ENCODE assay signal across 14 cellular contexts in genomic region chr6:93644611-93645010, GRCh38.
DNase-seq lines count a peak whose midpoint lies in the region; ATAC-seq lines count a peak whose summit lies in the region.
"Had no signal": no experiment of that assay in that cellular context is flagged by ENCODE, and none has a peak within 500 bp of the region (broad histone marks: within the 10 kb centered on the region; RNA-seq: fewer than 3 reads in every experiment).

No MANE protein-coding gene starts in this region.

- no peak for ATAC-seq in HG03571 (IDR thresholded peaks at IDR 0.05; ENCODE audit: unreplicated experiment)
- ATAC-seq: T-cell had no signal

- DNase-seq in DMS53 treated with DMSO at 0.1 percent for 48 hours (lab: John Stamatoyannopoulos, UW; ENCODE audit: unreplicated experiment), result peak; percentile 78
- DNase-seq in LoVo (ENCODE audit: low spot score), result peak; percentile 51
- DNase-seq in SHP77 treated with DMSO at 0.1 percent for 48 hours (lab: John Stamatoyannopoulos, UW), result peak; percentile 38
- peak; percentile 33 for DNase-seq in kidney tubule cell (ENCODE audit: low spot score)
- DNase-seq in stimulated activated naive CD4-positive, alpha-beta T cell (lab: John Stamatoyannopoulos, UW), result no peak
- DNase-seq in AG08395 (ENCODE audit: low spot score), result no peak
- DNase-seq: activated CD4-positive, CD25-positive, alpha-beta regulatory T cell; activated gamma-delta T cell; glutamatergic neuron; NCI-H524; Peyer's patch; stimulated activated CD4-positive, alpha-beta T cell treated with anti-CD3 and anti-CD28 coated beads, Interleukin-1b, Interleukin-23, amount 100 ng/mL, for 48 hours; T-cell had no signal

Comparison
In these comparisons a context has a peak if more than half of its experiments do, and no peak if none do; other contexts are left out.
1. DNase-seq: peak in DMS53 treated with DMSO at 0.1 percent for 48 hours (single experiment), LoVo (single experiment), SHP77 treated with DMSO at 0.1 percent for 48 hours (single experiment) and kidney tubule cell (single experiment); none in stimulated activated naive CD4-positive, alpha-beta T cell (0 of 6) and AG08395 (single experiment).